Comparison of ENCODE assay signal across 1 cellular context in genomic region chr6:56816393-56816792, GRCh38.
TF ChIP-seq lines count a peak whose summit lies in the region.

No MANE protein-coding gene starts in this region.

TF ChIP-seq in HEK293, 187 proteins besides CTCF, POLR2A, EP300 and RAD21 (continued from another document):
- 0 out of 2 replicates have a peak, but pooled peaks have one; percentile 27 for TF ChIP-seq ZNF561 (tag by site-specific recombination; IDR thresholded peaks at IDR 0.05; ENCODE audit: borderline replicate concordance)
- peak; percentile 94 for TF ChIP-seq MZF1 (tag by site-specific recombination; IDR thresholded peaks at IDR 0.05; ENCODE audit: borderline replicate concordance)
- no peak for TF ChIP-seq ZNF157 (tag by site-specific recombination; IDR thresholded peaks at IDR 0.05)
- 0 out of 2 replicates have a peak, but pooled peaks have one; percentile 38 for TF ChIP-seq TRIM28 (IDR thresholded peaks at IDR 0.05; ENCODE audit: borderline replicate concordance, low read length)
- TF ChIP-seq ZNF394 (tag by site-specific recombination; IDR thresholded peaks at IDR 0.05; ENCODE audit: borderline replicate concordance): no peak
- no peak for TF ChIP-seq ZNF549 (tag by site-specific recombination; IDR thresholded peaks at IDR 0.05)
- peak; percentile 76; the same call in 1 of the 2 replicates for TF ChIP-seq ZSCAN30 (tag by site-specific recombination; IDR thresholded peaks at IDR 0.05)
- TF ChIP-seq PRDM6 (tag by site-specific recombination; IDR thresholded peaks at IDR 0.05): peak; percentile 27
- no peak for TF ChIP-seq TSHZ1 (tag by site-specific recombination; IDR thresholded peaks at IDR 0.05; ENCODE audit: borderline replicate concordance)
- TF ChIP-seq ZNF513 (tag by site-specific recombination; IDR thresholded peaks at IDR 0.05): no peak
- no peak for TF ChIP-seq ZNF768 (tag by site-specific recombination; IDR thresholded peaks at IDR 0.05)
- TF ChIP-seq ZNF596 (tag by site-specific recombination; IDR thresholded peaks at IDR 0.05): 0 out of 2 replicates have a peak, but pooled peaks have one; percentile 44
- peak; percentile 16; the same call in 1 of the 2 replicates for TF ChIP-seq ZNF10 (tag by site-specific recombination; IDR thresholded peaks at IDR 0.05)
